ENCODE assay signal across 12 cellular contexts in the genomic region with DNA sequence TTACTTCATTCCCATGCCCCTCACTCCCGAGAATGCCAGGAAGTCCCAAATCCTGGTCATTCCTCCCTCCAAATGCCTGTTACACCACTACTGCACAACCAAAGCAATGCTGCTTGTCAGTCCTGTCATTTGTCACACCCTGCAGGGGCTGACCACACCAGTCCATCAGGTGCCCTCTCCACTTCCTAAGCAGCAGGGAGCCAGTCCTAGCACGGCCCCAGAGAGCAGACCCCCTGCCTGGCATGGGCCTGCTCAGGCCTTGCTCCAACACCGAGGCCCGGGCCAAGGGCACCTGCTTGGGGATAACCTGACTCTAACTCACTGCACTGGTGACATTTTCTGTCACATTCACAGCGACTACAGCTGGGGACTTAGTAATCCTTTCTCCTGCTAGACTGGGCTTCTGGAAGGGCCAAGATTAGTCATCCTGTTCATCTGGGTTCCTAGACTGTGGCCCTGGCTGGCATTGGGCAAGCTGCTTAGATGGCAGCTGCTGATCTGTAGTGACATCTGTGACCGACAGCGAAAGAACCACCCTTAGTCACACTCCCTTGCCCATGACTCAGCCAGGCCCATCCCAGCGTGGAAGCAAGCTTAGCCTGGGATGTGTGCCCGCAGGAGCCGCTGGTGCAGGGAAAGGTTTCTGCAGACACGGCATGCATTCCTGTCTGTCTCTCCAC. TPM values are rescaled to one million over a fixed set of nuclear protein-coding genes. Genes with fewer than 3 reads are reported as not detected.
DNase-seq lines count a peak whose midpoint lies in the region; ATAC-seq and TF ChIP-seq lines count a peak whose summit lies in the region.
"Had no signal": no experiment of that assay in that cellular context is flagged by ENCODE, and none has a peak within 500 bp of the region (broad histone marks: within the 10 kb centered on the region; RNA-seq: fewer than 3 reads in every experiment).

No MANE protein-coding gene starts in this region.

- no peak for DNase-seq in activated naive CD4-positive, alpha-beta T cell treated with anti-CD3 and anti-CD28 coated beads, Interleukin-2, amount 10 ng/mL, durations not matched to agents 7 days and 5 days
- no peak for DNase-seq in activated naive CD4-positive, alpha-beta T cell (lab: John Stamatoyannopoulos, UW)
- peak; percentile 74 for DNase-seq in RWPE2 (ENCODE audit: low spot score)
- peak; percentile 47 to 80 for DNase-seq in thyroid gland
- DNase-seq in substantia nigra (lab: John Stamatoyannopoulos, UW): no peak
- DNase-seq: KG1; lower lobe of right lung; stimulated activated naive CD8-positive, alpha-beta T cell treated with anti-CD3 and anti-CD28 coated beads, Interleukin-15, Interleukin-2, amounts not matched to agents 100 U/mL and 50 U/mL, for 24 hours had no signal

- no peaks in the 10 kb centered on the region for H3K27me3 Mint-ChIP-seq in activated naive CD4-positive, alpha-beta T cell treated with anti-CD3 and anti-CD28 coated beads, Interleukin-2, amount 10 ng/mL, durations not matched to agents 7 days and 5 days

- CTCF ChIA-PET in activated naive CD4-positive, alpha-beta T cell treated with anti-CD3 and anti-CD28 coated beads, Interleukin-2, amount 10 ng/mL, durations not matched to agents 7 days and 5 days (lab: Charles Lee): interaction anchor here (0.8 kb wide), 1 partner anchor 16 kb away, joined by 3 read pairs; no protein-coding TSS in a partner anchor

- H3K9me3 ChIP-seq in RWPE2 (ENCODE audit: severe bottlenecking) (peaks cover 1% of the 10 kb centered on the region), thyroid gland (no peaks in the 10 kb centered on the region)
- H3K9me3 ChIP-seq: lower lobe of right lung had no signal

- no peak for TF ChIP-seq POLR2A in thyroid gland (IDR thresholded peaks at IDR 0.05)

- TF ChIP-seq CTCF in RWPE2 (IDR thresholded peaks at IDR 0.05; ENCODE audit: poor library complexity, severe bottlenecking): no peak
- no peak for TF ChIP-seq CTCF in thyroid gland (IDR thresholded peaks at IDR 0.05)

- H3K27ac ChIP-seq in RWPE2 (ENCODE audit: poor library complexity, severe bottlenecking) (no peak overlapping the region), thyroid gland (no peak overlapping the region), substantia nigra (ENCODE audit: low read depth, low read length, poor library complexity, severe bottlenecking) (no peak overlapping the region)
- H3K27ac ChIP-seq: lower lobe of right lung, VCaP had no signal

- peak overlapping the region; percentile 77 for H3K27ac Mint-ChIP-seq in activated naive CD4-positive, alpha-beta T cell treated with anti-CD3 and anti-CD28 coated beads, Interleukin-2, amount 10 ng/mL, durations not matched to agents 7 days and 5 days

- no peak overlapping the region for H3K4me3 Mint-ChIP-seq in activated naive CD4-positive, alpha-beta T cell treated with anti-CD3 and anti-CD28 coated beads, Interleukin-2, amount 10 ng/mL, durations not matched to agents 7 days and 5 days

- H3K36me3 Mint-ChIP-seq in activated naive CD4-positive, alpha-beta T cell treated with anti-CD3 and anti-CD28 coated beads, Interleukin-2, amount 10 ng/mL, durations not matched to agents 7 days and 5 days: peaks cover 59% of the 10 kb centered on the region

- ATAC-seq in RWPE2 (ENCODE audit: low read depth) (peak; percentile 52; the same call in 2 of the 3 replicates), esophagus mucosa (peak; percentile 94), GM19351 (IDR thresholded peaks at IDR 0.05; ENCODE audit: unreplicated experiment) (no peak), GM21390 (IDR thresholded peaks at IDR 0.05; ENCODE audit: unreplicated experiment) (no peak)
- ATAC-seq: lower lobe of right lung; stimulated activated naive CD8-positive, alpha-beta T cell treated with anti-CD3 and anti-CD28 coated beads, Interleukin-15, Interleukin-2, amounts not matched to agents 100 U/mL and 50 U/mL, for 24 hours had no signal

- H3K4me3 ChIP-seq in RWPE2 (ENCODE audit: severe bottlenecking) (no peak overlapping the region), thyroid gland (replicated peaks in 1 of 3) (no peak overlapping the region)
- H3K4me3 ChIP-seq: lower lobe of right lung had no signal

- peaks cover 93% of the 10 kb centered on the region for H3K36me3 ChIP-seq in RWPE2 (ENCODE audit: low read depth)
- H3K36me3 ChIP-seq in thyroid gland: peaks cover 23 to 31% of the 10 kb centered on the region in 2 donors

- H3K27me3 ChIP-seq in RWPE2 (ENCODE audit: insufficient read depth, poor library complexity, severe bottlenecking): no peaks in the 10 kb centered on the region
- H3K27me3 ChIP-seq in thyroid gland: no peaks in the 10 kb centered on the region

- peaks cover 37% of the 10 kb centered on the region for H3K4me1 Mint-ChIP-seq in activated naive CD4-positive, alpha-beta T cell treated with anti-CD3 and anti-CD28 coated beads, Interleukin-2, amount 10 ng/mL, durations not matched to agents 7 days and 5 days

- H3K4me1 ChIP-seq in RWPE2 (ENCODE audit: insufficient read depth, poor library complexity, severe bottlenecking) (peaks cover 4% of the 10 kb centered on the region), thyroid gland (peaks cover 6 to 29% of the 10 kb centered on the region in 2 donors)

- intact Hi-C loops in thyroid gland (cut with DNase I): no loop called here

- 70 to 86% methylated on average over 9 to 10 of the region's 11 CpGs for WGBS in thyroid gland, 2 donors

- H3K9me3 Mint-ChIP-seq in activated naive CD4-positive, alpha-beta T cell treated with anti-CD3 and anti-CD28 coated beads, Interleukin-2, amount 10 ng/mL, durations not matched to agents 7 days and 5 days: no peaks in the 10 kb centered on the region

RNA-seq across cellular contexts. Expression of a gene that starts 5.4 kb away (rescaled TPM):
- 68.9 TPM for total RNA-seq in esophagus mucosa
- 100 to 1,000 TPM in 1 of 4 donors, 10 to 100 TPM in 3; 55.5 to 106 (median 75.4) TPM for total RNA-seq in thyroid gland

RNA-seq across cellular contexts. Expression of a gene that starts 5.5 kb away (rescaled TPM):
- total RNA-seq in esophagus mucosa (113 TPM), thyroid gland (100 to 1,000 TPM in 3 of 4 donors, 10 to 100 TPM in 1; 88.8 to 202 (median 169) TPM)

RNA-seq across cellular contexts. Expression of a gene that starts 14.9 kb away (rescaled TPM):
- total RNA-seq in esophagus mucosa: 300 TPM
- 100 to 1,000 TPM; 115 to 173 (median 164) TPM for total RNA-seq in thyroid gland

RNA-seq across cellular contexts. Expression of a gene that starts 16.0 kb away (rescaled TPM):
- total RNA-seq in esophagus mucosa (0.24 TPM), thyroid gland (1 to 10 TPM in 1 of 4 donors, under 1 TPM in 2, not detected in 1; 0.33 to 1.1 (median 0.38) TPM)

RNA-seq across cellular contexts. Expression of a gene that starts 25.2 kb away (rescaled TPM):
- 36.7 TPM for total RNA-seq in esophagus mucosa
- total RNA-seq in thyroid gland: 10 to 100 TPM; 30.4 to 36.5 (median 34.2) TPM

Comparison
In these comparisons a context has a peak if more than half of its experiments do, and no peak if none do; other contexts are left out.
1. DNase-seq: peak in RWPE2 (single experiment) and thyroid gland (2 of 2); none in activated naive CD4-positive, alpha-beta T cell treated with anti-CD3 and anti-CD28 coated beads, Interleukin-2, amount 10 ng/mL, durations not matched to agents 7 days and 5 days (single experiment), activated naive CD4-positive, alpha-beta T cell (0 of 4) and substantia nigra (0 of 49).
2. ATAC-seq: peak in RWPE2 (single experiment) and esophagus mucosa (single experiment); none in GM19351 (single experiment) and GM21390 (single experiment).